In genomic region chr1:15942661-15943514, GRCh38 we compare ENCODE assay signal across 1 cellular context.
TF ChIP-seq lines count a peak whose summit lies in the region.

No MANE protein-coding gene starts in this region.

TF ChIP-seq in K562, 482 proteins besides CTCF, POLR2A, EP300 and RAD21 (continued from another document):
- TF ChIP-seq RREB1 (CRISPR knock-in tag; IDR thresholded peaks at IDR 0.05): no peak
- TF ChIP-seq ZNF586 (CRISPR knock-in tag; conservative IDR thresholded peaks at IDR 0.05): no peak
- TF ChIP-seq ZNF785 (CRISPR knock-in tag; IDR thresholded peaks at IDR 0.05): no peak
- TF ChIP-seq PTTG1 (tag; IDR thresholded peaks at IDR 0.05; ENCODE audit: low read depth): no peak
- TF ChIP-seq EGR1 (conservative IDR thresholded peaks at IDR 0.05): peak; percentile 85
- TF ChIP-seq, protein P1, sequence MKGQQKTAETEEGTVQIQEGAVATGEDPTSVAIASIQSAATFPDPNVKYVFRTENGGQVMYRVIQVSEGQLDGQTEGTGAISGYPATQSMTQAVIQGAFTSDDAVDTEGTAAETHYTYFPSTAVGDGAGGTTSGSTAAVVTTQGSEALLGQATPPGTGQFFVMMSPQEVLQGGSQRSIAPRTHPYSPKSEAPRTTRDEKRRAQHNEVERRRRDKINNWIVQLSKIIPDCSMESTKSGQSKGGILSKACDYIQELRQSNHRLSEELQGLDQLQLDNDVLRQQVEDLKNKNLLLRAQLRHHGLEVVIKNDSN (CRISPR knock-in tag; IDR thresholded peaks at IDR 0.05): no peak
- TF ChIP-seq ZSCAN29 (IDR thresholded peaks at IDR 0.05): no peak
- TF ChIP-seq POLR2G (IDR thresholded peaks at IDR 0.05; ENCODE audit: low read depth, low read length): peak; percentile 70
- 0 out of 2 replicates have a peak, but pooled peaks have one; percentile 2 for TF ChIP-seq GABPB1 (CRISPR knock-in tag; IDR thresholded peaks at IDR 0.05)
- TF ChIP-seq HINFP (tag; conservative IDR thresholded peaks at IDR 0.05; ENCODE audit: low read depth): no peak
